In the genomic region with DNA sequence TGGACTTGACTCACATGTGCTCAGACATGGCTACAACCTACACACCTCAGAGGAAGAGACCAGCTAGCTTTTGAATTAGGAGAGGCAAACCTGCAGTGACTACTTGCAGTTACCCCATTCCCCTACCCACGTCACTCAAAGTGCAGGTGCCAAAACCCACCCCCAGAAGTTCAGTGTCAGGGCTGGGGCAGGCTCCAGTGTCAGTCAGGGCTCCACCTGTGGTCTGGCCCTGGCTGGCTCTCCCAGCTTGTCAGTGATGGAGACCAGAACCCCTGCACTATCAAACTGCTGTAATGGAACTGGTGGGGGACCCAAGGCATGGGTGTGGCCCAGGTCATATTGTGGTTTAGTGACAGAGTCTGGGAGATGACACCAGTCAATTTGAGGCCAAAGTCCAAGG, we compare ENCODE assay signal across 29 cellular contexts. TPM values are rescaled to one million over a fixed set of nuclear protein-coding genes. Genes with fewer than 3 reads are reported as not detected.
A peak's percentile ranks its signal among the peaks of the same experiment; 100 is the strongest.
DNase-seq lines count a peak whose midpoint lies in the region; ATAC-seq, FAIRE-seq and TF ChIP-seq lines count a peak whose summit lies in the region.
"Had no signal": no experiment of that assay in that cellular context is flagged by ENCODE, and none has a peak within 500 bp of the region (broad histone marks: within the 10 kb centered on the region; RNA-seq: fewer than 3 reads in every experiment).

No MANE protein-coding gene starts in this region.

- H2AK5ac ChIP-seq in H1 (ENCODE audit: low read depth, low read length) = no peak overlapping the region

- H3K18ac ChIP-seq in H1 (ENCODE audit: extremely low read depth, low read length) = no peak overlapping the region

- WGBS in H1 (ENCODE audit: extremely low coverage in 1 of 2, insufficient coverage in 1 of 2, insufficient read length in 1 of 2, insufficient replicate concordance in 2 of 2, low coverage in 1 of 2, low lambda C conversion rate in 2 of 2, missing lambda C conversion rate in 1 of 2), 2 experiments = 100% methylated on average over 1 of the region's 1 CpG; no CpG with 5 or more reads in 1 of the 2 experiments

- POLR2A ChIA-PET in H1 (lab: Charles Lee; ENCODE audit: partially characterized antibody) = no interaction called here

- no peak overlapping the region for H4K5ac ChIP-seq in H1 (ENCODE audit: insufficient read length, low read depth, low read length)

- H4K91ac ChIP-seq in H1 (replicated peaks; ENCODE audit: insufficient read length, low read length) = no peak overlapping the region

- no peak for TF ChIP-seq RAD21 in H1 (IDR thresholded peaks at IDR 0.05 in 1 of 2, conservative IDR thresholded peaks at IDR 0.05 in 1 of 2; ENCODE audit: low read depth in 2 of 2, low read length in 2 of 2)

- no peaks in the 10 kb centered on the region for H3K4me1 Mint-ChIP-seq in CD14-positive monocyte
- H3K4me1 Mint-ChIP-seq: GM23338 had no signal

- H3K9me3 Mint-ChIP-seq in CD14-positive monocyte = no peaks in the 10 kb centered on the region
- H3K9me3 Mint-ChIP-seq: CD8-positive, alpha-beta T cell; GM23338 had no signal

- H2BK120ac ChIP-seq in H1 (replicated peaks; ENCODE audit: low read depth, low read length) = no peak overlapping the region

- no peaks in the 10 kb centered on the region for H3K36me3 ChIP-seq in H1 (ENCODE audit: control insufficient read depth in 2 of 4, insufficient read depth in 4 of 4, low read length in 3 of 4)
- H3K36me3 ChIP-seq: BLaER1 treated with 17β-estradiol and CSF1 and Interleukin-3, amounts not matched to agents 10 nM and 100 nM had no signal

- no peak overlapping the region for H3K27ac ChIP-seq in H1 (ENCODE audit: low read depth, low read length)
- H3K27ac ChIP-seq: BLaER1 treated with 17β-estradiol and CSF1 and Interleukin-3, amounts not matched to agents 10 nM and 100 nM; KMS-11 had no signal

- H2BK5ac ChIP-seq in H1 (ENCODE audit: low read depth, low read length) = no peak overlapping the region

- DNase-seq in activated CD8-positive, alpha-beta memory T cell treated with anti-CD3 and anti-CD28 coated beads, Interleukin-2, amount 50 U/mL, for 48 hours = peak; percentile 29
- DNase-seq in activated CD8-positive, alpha-beta memory T cell treated with anti-CD3 and anti-CD28 coated beads for 24 hours = no peak
- DNase-seq in CD14-positive monocyte (ENCODE audit: low spot score) (peak; percentile 7), H1 (ENCODE audit: low read depth in 1 of 2, low spot score in 2 of 2) (peak in 1 of 2 experiments; percentile 6), sciatic nerve (ENCODE audit: low spot score) (peak; percentile 15), posterior vena cava (ENCODE audit: low spot score) (no peak)
- DNase-seq: 8988T, Calu3, DMS153, HCEC 1CT, IMR-90, NCI-H1092 treated with DMSO at 0.1 percent for 48 hours, NCI-H146, NCI-H2029, NCI-H226, NCI-H510A treated with DMSO at 0.1 percent for 48 hours, NCI-H748 treated with DMSO at 0.1 percent for 48 hours, SIG-M5 had no signal

- no peak overlapping the region for H4K8ac ChIP-seq in H1 (ENCODE audit: extremely low read depth, insufficient read depth, low read length)

- ATAC-seq in sciatic nerve (no peak), GM18511 (IDR thresholded peaks at IDR 0.05; ENCODE audit: unreplicated experiment) (no peak), HG03039 (IDR thresholded peaks at IDR 0.05; ENCODE audit: unreplicated experiment) (no peak)
- ATAC-seq: CD8-positive, alpha-beta T cell; GM23338; Panc1 had no signal

- no peaks in the 10 kb centered on the region for H3K27me3 ChIP-seq in H1 (replicated peaks in 1 of 4; ENCODE audit: control insufficient read depth in 3 of 4, extremely low read depth in 1 of 4, insufficient read depth in 3 of 4, low read length in 3 of 4)
- H3K27me3 ChIP-seq: BLaER1 treated with 17β-estradiol and CSF1 and Interleukin-3, amounts not matched to agents 10 nM and 100 nM had no signal

- no peak for TF ChIP-seq POLR2A in H1 (IDR thresholded peaks at IDR 0.05; ENCODE audit: control extremely low read depth in 1 of 2, low read depth in 2 of 2, low read length in 2 of 2)

- no peak overlapping the region for H3K23ac ChIP-seq in H1 (ENCODE audit: insufficient read length)

- no peaks in the 10 kb centered on the region for H4K20me1 ChIP-seq in H1 (replicated peaks in 1 of 2; ENCODE audit: control insufficient read depth in 1 of 2, insufficient read depth in 2 of 2, low read length in 2 of 2)
- H4K20me1 ChIP-seq: BLaER1 treated with 17β-estradiol and CSF1 and Interleukin-3, amounts not matched to agents 10 nM and 100 nM had no signal

- peak overlapping the region; percentile 50; the same call in 1 of the 2 replicates for H2BK12ac ChIP-seq in H1 (ENCODE audit: low read depth, low read length)

- no peak overlapping the region for H3K4me3 ChIP-seq in H1 (ENCODE audit: extremely low read depth in 1 of 4, insufficient read depth in 2 of 4, low read depth in 3 of 4, low read length in 4 of 4)
- H3K4me3 ChIP-seq: BLaER1 treated with 17β-estradiol and CSF1 and Interleukin-3, amounts not matched to agents 10 nM and 100 nM; GM23338 had no signal

- H3K79me1 ChIP-seq in H1 (ENCODE audit: low read depth, low read length) = no peaks in the 10 kb centered on the region; the same call in 1 of the 2 replicates

- intact Hi-C loops in CD14-positive monocyte (cut with micrococcal nuclease) = no loop called here
- intact Hi-C loops in sciatic nerve (cut with DNase I) = no loop called here
- intact Hi-C loops in posterior vena cava (cut with DNase I) = no loop called here

- no peak overlapping the region for H3K27ac Mint-ChIP-seq in CD14-positive monocyte
- H3K27ac Mint-ChIP-seq: CD8-positive, alpha-beta T cell; GM23338 had no signal

- no peak overlapping the region for H3K9ac ChIP-seq in H1 (replicated peaks in 1 of 4; ENCODE audit: extremely low read depth in 1 of 4, low read depth in 3 of 4, low read length in 3 of 4)
- H3K9ac ChIP-seq: BLaER1 treated with 17β-estradiol and CSF1 and Interleukin-3, amounts not matched to agents 10 nM and 100 nM; KMS-11 had no signal

- H2AFZ ChIP-seq in H1 (ENCODE audit: low read length) = no peak overlapping the region
- H2AFZ ChIP-seq: GM23338 had no signal

- H3K56ac ChIP-seq in H1 (replicated peaks; ENCODE audit: insufficient read length, low read depth, low read length) = no peak overlapping the region

- no peak overlapping the region for H3K4me3 Mint-ChIP-seq in CD14-positive monocyte
- H3K4me3 Mint-ChIP-seq: CD8-positive, alpha-beta T cell; GM23338 had no signal

- H3K4me2 ChIP-seq in H1 (ENCODE audit: insufficient read depth in 1 of 2, low read depth in 2 of 2, low read length in 2 of 2) = no peak overlapping the region
- H3K4me2 ChIP-seq: BLaER1 treated with 17β-estradiol and CSF1 and Interleukin-3, amounts not matched to agents 10 nM and 100 nM; GM23338; KMS-11 had no signal

- no peak for FAIRE-seq in H1 (lab: Jason Lieb, UNC)
- FAIRE-seq: G401.6, GM12892, GM18507, HTR-8/SVneo had no signal

- H2BK20ac ChIP-seq in H1 (ENCODE audit: low read length) = no peak overlapping the region

- no peaks in the 10 kb centered on the region; a peak in 1 of 4 replicates for H3K9me3 ChIP-seq in H1 (ENCODE audit: insufficient read depth in 2 of 2, low read depth in 1 of 2, low read length in 1 of 2)
- H3K9me3 ChIP-seq: BLaER1 treated with 17β-estradiol and CSF1 and Interleukin-3, amounts not matched to agents 10 nM and 100 nM had no signal

- TF ChIP-seq EP300 in H1 (IDR thresholded peaks at IDR 0.05; ENCODE audit: borderline replicate concordance in 1 of 2, low read depth in 2 of 2, low read length in 2 of 2) = no peak

- H3K23me2 ChIP-seq in H1 (ENCODE audit: low read depth, low read length) = no peaks in the 10 kb centered on the region

- H2BK15ac ChIP-seq in H1 (ENCODE audit: low read length) = no peak overlapping the region

- CTCF ChIA-PET in H1 (lab: Charles Lee; ENCODE audit: partially characterized antibody) = interaction anchor here (0.9 to 7.3 kb wide), 7 partner anchors 9 to 144 kb away, joined by 3 to 52 read pairs (median 4); no protein-coding TSS in a partner anchor

- H3K27me3 Mint-ChIP-seq in CD14-positive monocyte (ENCODE audit: low read depth in 3 of 3) = peaks cover 3 to 10% (median 9%) of the 10 kb centered on the region in 3 donors

- H3K14ac ChIP-seq in H1 (ENCODE audit: insufficient read length) = no peak overlapping the region

- H3K79me2 ChIP-seq in H1 (ENCODE audit: control insufficient read depth in 1 of 2, insufficient read depth in 2 of 2, low read length in 2 of 2) = no peaks in the 10 kb centered on the region

- H3K4ac ChIP-seq in H1 (replicated peaks; ENCODE audit: insufficient read length, low read depth, low read length) = no peak overlapping the region

- H3K4me1 ChIP-seq in H1 (replicated peaks in 1 of 4; ENCODE audit: control insufficient read depth in 3 of 4, insufficient read depth in 4 of 4, low read length in 3 of 4) = no peaks in the 10 kb centered on the region
- H3K4me1 ChIP-seq: BLaER1 treated with 17β-estradiol and CSF1 and Interleukin-3, amounts not matched to agents 10 nM and 100 nM had no signal

- TF ChIP-seq CTCF in CD14-positive monocyte (IDR thresholded peaks at IDR 0.05) (no peak), H1 (IDR thresholded peaks at IDR 0.05; ENCODE audit: control extremely low read depth in 1 of 3, insufficient read depth in 1 of 3, low read depth in 1 of 3, low read length in 3 of 3) (no peak)

- no peaks in the 10 kb centered on the region for H3K36me3 Mint-ChIP-seq in CD14-positive monocyte
- H3K36me3 Mint-ChIP-seq: CD8-positive, alpha-beta T cell had no signal

TF ChIP-seq in H1, 55 proteins besides CTCF, POLR2A, EP300 and RAD21 (continues in another document):
- TF ChIP-seq CBX5 (IDR thresholded peaks at IDR 0.05; ENCODE audit: low read depth, low read length) (no peak), SP4 (IDR thresholded peaks at IDR 0.05; ENCODE audit: low read length) (no peak), JUND (IDR thresholded peaks at IDR 0.05; ENCODE audit: low read length) (no peak), MAFK (IDR thresholded peaks at IDR 0.05; ENCODE audit: low read depth, low read length) (no peak), CBX8 (IDR thresholded peaks at IDR 0.05; ENCODE audit: borderline replicate concordance, low read depth, low read length) (no peak), SIRT6 (IDR thresholded peaks at IDR 0.05; ENCODE audit: low read length) (no peak), EGR1 (IDR thresholded peaks at IDR 0.05; ENCODE audit: borderline replicate concordance, low read depth, low read length) (no peak), RFX5 (IDR thresholded peaks at IDR 0.05; ENCODE audit: borderline replicate concordance, low read depth, low read length) (no peak)

RNA-seq across cellular contexts. Expression of gene SLC41A3, which starts 32.6 kb away (rescaled TPM):
- polyA plus RNA-seq in CD14-positive monocyte = 10 to 100 TPM in 1 of 2 donors, 1 to 10 TPM in 1; 2.8 to 13.6 TPM
- 22.7 and 30.2 TPM in 2 replicates for total RNA-seq in H1 (2021; fragmentation: NEBNext Ultra II Directional; extraction: Animal tissue kit (Norgen Biotek cat#: 25700))
- 56.4 and 70.1 TPM in 2 replicates for polyA plus RNA-seq in H1 (2011; rRNA removed)
- 57.6 TPM for polyA plus RNA-seq in H1 (2011; cell fraction: cytosol; rRNA removed)
- 94.1 TPM for polyA plus RNA-seq in H1 (2011; cell fraction: nucleus; rRNA removed)
- polyA plus RNA-seq in H1 (2012, experiment 1 of 2) = 22.8 to 34.2 TPM (median 32.2 TPM) in 4 replicates
- 36.8 TPM for polyA plus RNA-seq in H1 (2012, experiment 2 of 2)
- 38.6 TPM for polyA plus RNA-seq in H1 (2013, experiment 1 of 2)
- polyA plus RNA-seq in H1 (2013, experiment 2 of 2) = 42.0 TPM
- polyA minus RNA-seq in H1 (2011; rRNA and poly(A)+ RNA removed) = 48.7 and 58.0 TPM in 2 replicates
- 28.3 TPM for polyA minus RNA-seq in H1 (2011; cell fraction: cytosol; rRNA and poly(A)+ RNA removed)
- 44.6 TPM for polyA minus RNA-seq in H1 (2011; cell fraction: nucleus; rRNA and poly(A)+ RNA removed)
- total RNA-seq in sciatic nerve = 42.8 TPM
- total RNA-seq in posterior vena cava = 10 to 100 TPM; 44.7 to 49.0 TPM

Comparison
In these comparisons a context has a peak if more than half of its experiments do, and no peak if none do; other contexts are left out.
1. DNase-seq: peak in activated CD8-positive, alpha-beta memory T cell treated with anti-CD3 and anti-CD28 coated beads, Interleukin-2, amount 50 U/mL, for 48 hours (single experiment), CD14-positive monocyte (single experiment) and sciatic nerve (single experiment); none in activated CD8-positive, alpha-beta memory T cell treated with anti-CD3 and anti-CD28 coated beads for 24 hours (single experiment) and posterior vena cava (single experiment).